Comparison of ENCODE assay signal across 8 cellular contexts in genomic region chr11:34044664-34045485, GRCh38. TPM values are rescaled to one million over a fixed set of nuclear protein-coding genes. Genes with fewer than 3 reads are reported as not detected.
DNase-seq lines count a peak whose midpoint lies in the region; ATAC-seq and TF ChIP-seq lines count a peak whose summit lies in the region.

No MANE protein-coding gene starts in this region.

- intact Hi-C loops in activated naive CD4-positive, alpha-beta T cell treated with anti-CD3 and anti-CD28 coated beads for 36 hours (cut with micrococcal nuclease), result no loop called here
- intact Hi-C loops in prostate gland (cut with DNase I), result no loop called here

- peaks cover 6% of the 10 kb centered on the region for H3K4me1 Mint-ChIP-seq in activated naive CD4-positive, alpha-beta T cell treated with anti-CD3 and anti-CD28 coated beads for 36 hours (ENCODE audit: low read depth)

- H3K27me3 ChIP-seq in prostate gland (replicated peaks; ENCODE audit: insufficient read depth), result no peaks in the 10 kb centered on the region

- H3K27ac Mint-ChIP-seq in activated naive CD4-positive, alpha-beta T cell treated with anti-CD3 and anti-CD28 coated beads for 36 hours, result no peak overlapping the region

- no peaks in the 10 kb centered on the region for H3K9me3 ChIP-seq in prostate gland

- peak; percentile 99 for ATAC-seq in esophagus mucosa

- peak; percentile 17 for DNase-seq in activated naive CD4-positive, alpha-beta T cell treated with anti-CD3 and anti-CD28 coated beads for 36 hours
- DNase-seq in activated naive CD4-positive, alpha-beta T cell (lab: John Stamatoyannopoulos, UW), result no peak
- DNase-seq in OCI-M2 (lab: John Stamatoyannopoulos, UW; ENCODE audit: unreplicated experiment), result peak; percentile 36
- peak; percentile 83 for DNase-seq in stromal cell of bone marrow (ENCODE audit: low read depth)
- DNase-seq in NCI-H2171 (lab: John Stamatoyannopoulos, UW), result no peak
- no peak for DNase-seq in stimulated activated naive CD4-positive, alpha-beta T cell treated with Interleukin-2 at 50 U/mL for 16 hours (lab: John Stamatoyannopoulos, UW)
- no peak for DNase-seq in prostate gland (ENCODE audit: low spot score)

- no peaks in the 10 kb centered on the region for H3K9me3 Mint-ChIP-seq in activated naive CD4-positive, alpha-beta T cell treated with anti-CD3 and anti-CD28 coated beads for 36 hours

- no peaks in the 10 kb centered on the region for H3K36me3 Mint-ChIP-seq in activated naive CD4-positive, alpha-beta T cell treated with anti-CD3 and anti-CD28 coated beads for 36 hours (ENCODE audit: low read depth)

- no peaks in the 10 kb centered on the region for H3K36me3 ChIP-seq in prostate gland

- peaks cover 3% of the 10 kb centered on the region for H3K27me3 Mint-ChIP-seq in activated naive CD4-positive, alpha-beta T cell treated with anti-CD3 and anti-CD28 coated beads for 36 hours (ENCODE audit: low read depth)

- no peak for TF ChIP-seq POLR2A in prostate gland (IDR thresholded peaks at IDR 0.05)

- H3K4me3 ChIP-seq in prostate gland, result no peak overlapping the region

- TF ChIP-seq CTCF in prostate gland (IDR thresholded peaks at IDR 0.05), result no peak

- H3K27ac ChIP-seq in prostate gland, result no peak overlapping the region

- CTCF ChIA-PET in activated naive CD4-positive, alpha-beta T cell treated with anti-CD3 and anti-CD28 coated beads for 36 hours (lab: Charles Lee), result interaction anchor here (0.7 kb wide), 1 partner anchor 71 kb away, joined by 3 read pairs; no protein-coding TSS in a partner anchor

- no peaks in the 10 kb centered on the region for H3K4me1 ChIP-seq in prostate gland (replicated peaks)

- 72% methylated on average over 27 of the region's 27 CpGs for WGBS in prostate gland

- no peak overlapping the region for H3K4me3 Mint-ChIP-seq in activated naive CD4-positive, alpha-beta T cell treated with anti-CD3 and anti-CD28 coated beads for 36 hours

RNA-seq across cellular contexts. Expression of gene CAPRIN1, which starts 6.7 kb away (rescaled TPM):
- total RNA-seq in activated naive CD4-positive, alpha-beta T cell treated with anti-CD3 and anti-CD28 coated beads for 36 hours, result 100 to 1,000 TPM; 274 to 289 TPM
- 154 TPM for total RNA-seq in esophagus mucosa
- total RNA-seq in prostate gland, result 100 to 1,000 TPM; 145 to 199 TPM

Comparison
In these comparisons a context has a peak if more than half of its experiments do, and no peak if none do; other contexts are left out.
1. DNase-seq: peak in activated naive CD4-positive, alpha-beta T cell treated with anti-CD3 and anti-CD28 coated beads for 36 hours (single experiment), OCI-M2 (single experiment) and stromal cell of bone marrow (single experiment); none in activated naive CD4-positive, alpha-beta T cell (0 of 4), NCI-H2171 (single experiment), stimulated activated naive CD4-positive, alpha-beta T cell treated with Interleukin-2 at 50 U/mL for 16 hours (single experiment) and prostate gland (single experiment).